Comparison of ENCODE assay signal across 16 cellular contexts in the genomic region with DNA sequence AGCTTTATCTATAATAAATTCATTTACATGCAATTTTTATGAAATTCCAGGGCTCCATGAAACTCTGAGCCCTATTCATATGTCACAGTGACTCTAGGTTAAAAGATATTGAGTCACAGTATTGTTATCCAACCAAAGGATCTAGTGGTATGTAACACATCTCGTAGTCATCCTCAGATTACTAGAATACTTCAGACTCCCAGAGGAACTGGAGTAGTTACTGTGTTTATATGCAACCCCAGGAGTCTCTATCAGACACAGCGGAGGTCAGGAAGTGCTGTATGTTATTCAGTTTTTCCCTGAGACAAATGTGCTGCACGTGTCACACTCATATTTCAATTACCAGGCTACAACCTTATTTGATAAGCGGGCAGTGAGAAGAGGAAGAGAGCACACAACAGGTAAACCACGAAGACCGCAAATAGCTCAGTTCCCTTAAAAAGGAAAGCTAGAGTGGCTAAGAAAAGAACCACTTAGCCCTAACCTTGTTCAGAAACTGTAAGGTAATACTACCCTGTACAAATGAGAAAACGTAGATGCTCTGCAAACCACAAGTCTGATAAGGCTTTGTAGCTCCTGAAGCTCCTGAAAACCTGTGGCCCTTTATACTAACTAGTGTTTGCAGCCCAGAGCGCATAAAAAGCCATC.
A peak's percentile ranks its signal among the peaks of the same experiment; 100 is the strongest.
DNase-seq lines count a peak whose midpoint lies in the region; ATAC-seq and TF ChIP-seq lines count a peak whose summit lies in the region.
"Had no signal": no experiment of that assay in that cellular context is flagged by ENCODE, and none has a peak within 500 bp of the region (broad histone marks: within the 10 kb centered on the region; RNA-seq: fewer than 3 reads in every experiment).

No MANE protein-coding gene starts in this region.

- H3F3A ChIP-seq in PC-3 (ENCODE audit: low read length, unreplicated experiment) = no peaks in the 10 kb centered on the region

- CTCF ChIA-PET in PC-3 (lab: Charles Lee) = no interaction called here
- CTCF ChIA-PET in CD8-positive, alpha-beta memory T cell (lab: Charles Lee) = no interaction called here

- H3K36me3 Mint-ChIP-seq in CD8-positive, alpha-beta memory T cell = no peaks in the 10 kb centered on the region
- H3K36me3 Mint-ChIP-seq: activated naive CD8-positive, alpha-beta T cell treated with anti-CD3 and anti-CD28 coated beads, Interleukin-2, amount 10 ng/mL, durations not matched to agents 7 days and 5 days had no signal

- no peak overlapping the region for H3K4me2 ChIP-seq in PC-3 (ENCODE audit: low read length)

- H3K79me2 ChIP-seq in PC-3 (ENCODE audit: low read length) = no peaks in the 10 kb centered on the region

- no peaks in the 10 kb centered on the region for H3K9me2 ChIP-seq in PC-3 (replicated peaks; ENCODE audit: low read length)

- H3K4me1 Mint-ChIP-seq in CD8-positive, alpha-beta memory T cell = no peaks in the 10 kb centered on the region

- no peaks in the 10 kb centered on the region for H3K36me3 ChIP-seq in PC-3 (ENCODE audit: low read depth, low read length)
- no peaks in the 10 kb centered on the region for H3K36me3 ChIP-seq in vagina
- H3K36me3 ChIP-seq in CD8-positive, alpha-beta memory T cell (ENCODE audit: insufficient read depth, low read length) = no peaks in the 10 kb centered on the region
- H3K36me3 ChIP-seq: left lung, pancreas, thyroid gland had no signal

- in situ Hi-C loops in GM13977 (cut with MboI; ENCODE audit: low pct_unique_long_range_greater_than_20kb, low sequenced_read_pairs, unreplicated experiment) = no loop called here

- ATAC-seq in GM18505 (IDR thresholded peaks at IDR 0.05; ENCODE audit: unreplicated experiment) (peak; percentile 85), GM21529 (IDR thresholded peaks at IDR 0.05; ENCODE audit: unreplicated experiment) (peak; percentile 98), HG03103 (IDR thresholded peaks at IDR 0.05; ENCODE audit: low read depth, unreplicated experiment) (peak; percentile 95), PC-3 (no peak)
- ATAC-seq: left lung, pancreas had no signal

- H3K27me3 ChIP-seq in PC-3 (ENCODE audit: low read length) = no peaks in the 10 kb centered on the region
- no peaks in the 10 kb centered on the region for H3K27me3 ChIP-seq in vagina
- H3K27me3 ChIP-seq in CD8-positive, alpha-beta memory T cell (ENCODE audit: insufficient read depth, low read length, poor library complexity, severe bottlenecking) = no peaks in the 10 kb centered on the region
- H3K27me3 ChIP-seq: left lung, pancreas, thyroid gland had no signal

- POLR2A ChIA-PET in PC-3 (lab: Charles Lee; ENCODE audit: unreplicated experiment) = no interaction called here
- POLR2A ChIA-PET in CD8-positive, alpha-beta memory T cell (lab: Charles Lee) = no interaction called here

- BruUV-seq in PC-3 (replicated peaks; lab: Mats Ljungman, UMichigan) = no TSS peak

- H3K4me1 ChIP-seq in PC-3 (ENCODE audit: insufficient read depth, low read length) = 0 out of 2 replicates have a peak, but pooled peaks cover 3% of the 10 kb centered on the region
- H3K4me1 ChIP-seq in vagina = no peaks in the 10 kb centered on the region
- no peaks in the 10 kb centered on the region for H3K4me1 ChIP-seq in CD8-positive, alpha-beta memory T cell (ENCODE audit: insufficient read depth, low read length)
- H3K4me1 ChIP-seq: left lung, pancreas, thyroid gland had no signal

- H3K9me3 ChIP-seq in PC-3 (ENCODE audit: low read length) (no peaks in the 10 kb centered on the region), vagina (no peaks in the 10 kb centered on the region)
- H3K9me3 ChIP-seq in CD8-positive, alpha-beta memory T cell (ENCODE audit: low read length) = no peaks in the 10 kb centered on the region
- H3K9me3 ChIP-seq: left lung, pancreas, thyroid gland had no signal

- H3K27ac Mint-ChIP-seq in CD8-positive, alpha-beta memory T cell = no peak overlapping the region
- H3K27ac Mint-ChIP-seq: activated CD4-positive, alpha-beta memory T cell treated with anti-CD3 and anti-CD28 coated beads, Interleukin-2, amount 10 ng/mL, durations not matched to agents 7 days and 5 days; activated naive CD8-positive, alpha-beta T cell treated with anti-CD3 and anti-CD28 coated beads, Interleukin-2, amount 10 ng/mL, durations not matched to agents 7 days and 5 days had no signal

- no peak overlapping the region for H3K4me3 ChIP-seq in PC-3 (ENCODE audit: low read length)
- no peak overlapping the region for H3K4me3 ChIP-seq in vagina
- no peak overlapping the region for H3K4me3 ChIP-seq in CD8-positive, alpha-beta memory T cell (ENCODE audit: low read length)
- H3K4me3 ChIP-seq: GM23248, left lung, pancreas, thyroid gland had no signal

- TF ChIP-seq POLR2A in GM18505 (IDR thresholded peaks at IDR 0.05; ENCODE audit: borderline replicate concordance, extremely low read depth, insufficient read depth, insufficient read length) (no peak), vagina (IDR thresholded peaks at IDR 0.05) (no peak)

- no peaks in the 10 kb centered on the region for H3K27me3 Mint-ChIP-seq in CD8-positive, alpha-beta memory T cell
- H3K27me3 Mint-ChIP-seq: activated CD4-positive, alpha-beta memory T cell treated with anti-CD3 and anti-CD28 coated beads, Interleukin-2, amount 10 ng/mL, durations not matched to agents 7 days and 5 days; activated naive CD8-positive, alpha-beta T cell treated with anti-CD3 and anti-CD28 coated beads, Interleukin-2, amount 10 ng/mL, durations not matched to agents 7 days and 5 days had no signal

- TF ChIP-seq CTCF in PC-3 (conservative IDR thresholded peaks at IDR 0.05; ENCODE audit: low read depth, low read length) (no peak), vagina (IDR thresholded peaks at IDR 0.05) (no peak), GM13977 (IDR thresholded peaks at IDR 0.05; ENCODE audit: extremely low read depth, insufficient read depth, missing control alignments) (no peak)

- peaks cover 0 to 12% (median 8%) of the 10 kb centered on the region in 5 donors for H3K9me3 Mint-ChIP-seq in CD8-positive, alpha-beta memory T cell

- peak; percentile 8 for DNase-seq in PC-3
- DNase-seq in vagina (ENCODE audit: extremely low spot score in 2 of 2) = no peak
- DNase-seq in NCI-H510A (lab: John Stamatoyannopoulos, UW) = no peak
- no peak for DNase-seq in GM13977 (ENCODE audit: low spot score)
- DNase-seq in CD8-positive, alpha-beta memory T cell = no peak
- DNase-seq: activated CD4-positive, alpha-beta memory T cell treated with anti-CD3 and anti-CD28 coated beads, Interleukin-2, amount 10 ng/mL, durations not matched to agents 7 days and 5 days; activated naive CD8-positive, alpha-beta T cell treated with anti-CD3 and anti-CD28 coated beads, Interleukin-2, amount 10 ng/mL, durations not matched to agents 7 days and 5 days; dermis blood vessel endothelial cell; GM23248; left lung; NCI-H446 treated with DMSO at 0.1 percent for 48 hours; pancreas; thyroid gland had no signal

- intact Hi-C loops in PC-3 (cut with micrococcal nuclease) = no loop called here
- intact Hi-C loops in vagina (cut with DNase I) = loop anchor here (10.0 kb wide), 1 partner anchor 58 kb away; no protein-coding TSS in a partner anchor

- H4K20me1 ChIP-seq in PC-3 (ENCODE audit: low read length) = no peaks in the 10 kb centered on the region

- no peak overlapping the region for H2AFZ ChIP-seq in PC-3 (ENCODE audit: low read length)
- H2AFZ ChIP-seq: GM23248 had no signal

- H3K4me3 Mint-ChIP-seq in CD8-positive, alpha-beta memory T cell = no peak overlapping the region
- H3K4me3 Mint-ChIP-seq: activated CD4-positive, alpha-beta memory T cell treated with anti-CD3 and anti-CD28 coated beads, Interleukin-2, amount 10 ng/mL, durations not matched to agents 7 days and 5 days; activated naive CD8-positive, alpha-beta T cell treated with anti-CD3 and anti-CD28 coated beads, Interleukin-2, amount 10 ng/mL, durations not matched to agents 7 days and 5 days had no signal

- H3K27ac ChIP-seq in PC-3 (ENCODE audit: low read length) (no peak overlapping the region), vagina (no peak overlapping the region)
- H3K27ac ChIP-seq in CD8-positive, alpha-beta memory T cell (ENCODE audit: low read depth, low read length) = no peak overlapping the region
- H3K27ac ChIP-seq: GM23248, left lung, pancreas, thyroid gland had no signal

- H3K9ac ChIP-seq in PC-3 (ENCODE audit: low read length) = no peak overlapping the region
- H3K9ac ChIP-seq: GM23248 had no signal
